In the genomic region with DNA sequence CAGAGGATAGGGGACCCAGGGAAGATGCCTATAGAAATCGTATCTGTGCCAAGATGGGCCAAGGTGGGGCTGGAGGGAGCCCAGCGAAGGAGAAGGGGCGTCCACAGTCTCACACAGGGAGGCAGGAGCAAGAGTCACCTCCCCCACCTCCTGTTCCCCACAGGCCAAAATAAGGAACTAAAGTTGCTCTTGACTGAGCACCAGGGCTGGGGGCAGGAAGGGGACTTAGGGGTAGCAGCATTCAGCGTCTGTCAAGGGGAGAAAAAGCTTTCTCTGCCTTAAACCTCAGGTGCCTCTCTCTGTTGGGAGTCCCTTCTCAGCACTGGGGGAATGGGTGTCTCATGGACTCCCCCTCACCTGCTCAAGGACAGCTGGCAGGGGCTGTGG, we compare ENCODE assay signal across 13 cellular contexts. TPM values are rescaled to one million over a fixed set of nuclear protein-coding genes. Genes with fewer than 3 reads are reported as not detected.
A peak's percentile ranks its signal among the peaks of the same experiment; 100 is the strongest.
DNase-seq lines count a peak whose midpoint lies in the region; ATAC-seq and TF ChIP-seq lines count a peak whose summit lies in the region.
"Had no signal": no experiment of that assay in that cellular context is flagged by ENCODE, and none has a peak within 500 bp of the region (broad histone marks: within the 10 kb centered on the region; RNA-seq: fewer than 3 reads in every experiment).

No MANE protein-coding gene starts in this region.

- peaks cover 91% of the 10 kb centered on the region for H3K4me1 ChIP-seq in CD8-positive, alpha-beta T cell (ENCODE audit: insufficient read depth, low read length)

- no peaks in the 10 kb centered on the region for H3K9me3 ChIP-seq in CD8-positive, alpha-beta T cell (ENCODE audit: low read length)
- H3K9me3 ChIP-seq in T-helper 17 cell (ENCODE audit: control insufficient read depth, low read length, poor library complexity, severe bottlenecking), result no peaks in the 10 kb centered on the region

- peak overlapping the region; percentile 98 for H3K27ac Mint-ChIP-seq in CD8-positive, alpha-beta T cell
- peak overlapping the region; percentile 97 for H3K27ac Mint-ChIP-seq in T-helper 17 cell
- H3K27ac Mint-ChIP-seq: brain, mesothelial cell of epicardium had no signal

- H3K4me3 ChIP-seq in CD8-positive, alpha-beta T cell (ENCODE audit: low read depth, low read length), result peak overlapping the region; percentile 50

- H3K9me3 Mint-ChIP-seq in CD8-positive, alpha-beta T cell, result no peaks in the 10 kb centered on the region
- H3K9me3 Mint-ChIP-seq: brain, mesothelial cell of epicardium had no signal

- peaks cover 86% of the 10 kb centered on the region for H3K4me1 Mint-ChIP-seq in CD8-positive, alpha-beta T cell (ENCODE audit: low read depth)
- H3K4me1 Mint-ChIP-seq in T-helper 17 cell, result peaks cover 49% of the 10 kb centered on the region

- no peaks in the 10 kb centered on the region for H3K36me3 ChIP-seq in CD8-positive, alpha-beta T cell (ENCODE audit: insufficient read depth, low read length)

- H3K36me3 Mint-ChIP-seq in CD8-positive, alpha-beta T cell, result peaks cover 4% of the 10 kb centered on the region
- peaks cover 3% of the 10 kb centered on the region for H3K36me3 Mint-ChIP-seq in T-helper 17 cell (ENCODE audit: low read depth)
- H3K36me3 Mint-ChIP-seq: brain, mesothelial cell of epicardium had no signal

- peak in 1 of 7 experiments; percentile 34 for DNase-seq in CD8-positive, alpha-beta T cell
- DNase-seq in T-helper 17 cell, result no peak
- DNase-seq in midbrain (lab: John Stamatoyannopoulos, UW), result peak; percentile 10
- DNase-seq in NCI-H1694 (lab: John Stamatoyannopoulos, UW), result no peak
- no peak for DNase-seq in NCI-H1930 (lab: John Stamatoyannopoulos, UW)
- no peak for DNase-seq in dermis blood vessel endothelial cell
- DNase-seq in activated effector memory CD4-positive, alpha-beta T cell treated with anti-CD3 and anti-CD28 coated beads, Interleukin-2, amount 50 U/mL, for 16 hours, result no peak
- DNase-seq: DMS53 had no signal

- H3K4me3 Mint-ChIP-seq in CD8-positive, alpha-beta T cell, result peak overlapping the region; percentile 74
- H3K4me3 Mint-ChIP-seq in T-helper 17 cell, result peak overlapping the region; percentile 67
- H3K4me3 Mint-ChIP-seq: brain, mesothelial cell of epicardium had no signal

- no peaks in the 10 kb centered on the region for H3K27me3 ChIP-seq in CD8-positive, alpha-beta T cell (ENCODE audit: insufficient read depth, low read length)

- TF ChIP-seq CTCF in CD8-positive, alpha-beta T cell (IDR thresholded peaks at IDR 0.05), result no peak

- CTCF ChIA-PET in CD8-positive, alpha-beta T cell (lab: Charles Lee), result interaction anchor here (0.9 to 1.6 kb wide), 6 partner anchors 9 to 73 kb away, joined by 3 to 13 read pairs (median 4); a partner anchor contains a TSS

- ATAC-seq in CD8-positive, alpha-beta T cell, result no peak
- ATAC-seq in HG02642 (IDR thresholded peaks at IDR 0.05; ENCODE audit: poor library complexity, unreplicated experiment) (peak; percentile 8), T-helper 17 cell (no peak)

- H3K27ac ChIP-seq in CD8-positive, alpha-beta T cell (ENCODE audit: low read depth, low read length), result peak overlapping the region; percentile 92
- H3K27ac ChIP-seq: VCaP had no signal

- intact Hi-C loops in CD8-positive, alpha-beta T cell (cut with DNase I, micrococcal nuclease), result no loop called here

- POLR2A ChIA-PET in CD8-positive, alpha-beta T cell (lab: Charles Lee), result interaction anchor here (2.9 to 9.4 kb wide), 2 partner anchors 10 to 21 kb away, joined by 9 to 267 read pairs; a partner anchor contains a TSS

- H3K27me3 Mint-ChIP-seq in CD8-positive, alpha-beta T cell (ENCODE audit: low read depth), result no peaks in the 10 kb centered on the region
- H3K27me3 Mint-ChIP-seq in T-helper 17 cell, result no peaks in the 10 kb centered on the region

RNA-seq across cellular contexts. Expression of a gene that starts 0.4 kb away (rescaled TPM):
- total RNA-seq in CD8-positive, alpha-beta T cell, result 10 to 100 TPM; 19.5 to 19.6 TPM
- total RNA-seq in T-helper 17 cell (10 to 100 TPM in 1 of 2 donors, 1 to 10 TPM in 1; 1.6 to 27.3 TPM), dermis blood vessel endothelial cell (0.09 and 0.34 TPM in 2 replicates)

RNA-seq across cellular contexts. Expression of a gene that starts 5.5 kb away (rescaled TPM):
- 1,000 to 10,000 TPM; 1,125 to 1,160 TPM for total RNA-seq in CD8-positive, alpha-beta T cell
- total RNA-seq in T-helper 17 cell (100 to 1,000 TPM; 929 to 961 TPM), dermis blood vessel endothelial cell (53.8 and 69.4 TPM in 2 replicates)

RNA-seq across cellular contexts. Expression of a gene that starts 17.4 kb away (rescaled TPM):
- total RNA-seq in CD8-positive, alpha-beta T cell, result 1,000 to 10,000 TPM; 3,663 to 3,781 TPM
- total RNA-seq in T-helper 17 cell (1,000 to 10,000 TPM; 3,299 to 3,349 TPM), dermis blood vessel endothelial cell (1,021 and 1,770 TPM in 2 replicates)

RNA-seq across cellular contexts. Expression of a gene that starts 32.6 kb away (rescaled TPM):
- total RNA-seq in CD8-positive, alpha-beta T cell, result not detected
- total RNA-seq in T-helper 17 cell (not detected), dermis blood vessel endothelial cell (not detected in 2 replicates)
- total RNA-seq: mesothelial cell of epicardium, urinary bladder had no signal

RNA-seq across cellular contexts. Expression of a gene that starts 33.0 kb away (rescaled TPM):
- not detected for total RNA-seq in CD8-positive, alpha-beta T cell
- total RNA-seq in T-helper 17 cell (not detected), dermis blood vessel endothelial cell (not detected in 2 replicates)
- total RNA-seq: mesothelial cell of epicardium, urinary bladder had no signal

Comparison
In these comparisons a context has a peak if more than half of its experiments do, and no peak if none do; other contexts are left out.
1. RNA of a gene that starts 5.5 kb away (total RNA-seq): 1,125 to 1,160 TPM in CD8-positive, alpha-beta T cell and 929 to 961 TPM in T-helper 17 cell; 53.8 to 69.4 TPM in dermis blood vessel endothelial cell; every median in the first group is over 10 times any median in the second.